In genomic region chr2:1777792-1778191, GRCh38 we compare ENCODE assay signal across 24 cellular contexts. TPM values are rescaled to one million over a fixed set of nuclear protein-coding genes. Genes with fewer than 3 reads are reported as not detected.
"Had no signal": no experiment of that assay in that cellular context is flagged by ENCODE, and none has a peak within 500 bp of the region (broad histone marks: within the 10 kb centered on the region; RNA-seq: fewer than 3 reads in every experiment).

No MANE protein-coding gene starts in this region.

- H3K36me3 ChIP-seq: ascending aorta had no signal

- H3K9me3 ChIP-seq: ascending aorta, body of pancreas had no signal

- H3K27ac ChIP-seq: ascending aorta, body of pancreas, SK-N-MC, VCaP had no signal

- DNase-seq: activated CD4-positive, alpha-beta memory T cell treated with anti-CD3 and anti-CD28 coated beads, Interleukin-2, amount 10 ng/mL, durations not matched to agents 7 days and 5 days; activated CD4-positive, alpha-beta T cell treated with anti-CD3 and anti-CD28 coated beads for 36 hours; activated CD4-positive, alpha-beta T cell treated with anti-CD3 and anti-CD28 coated beads, Interleukin-2, amount 50 U/mL, for 1 hour; activated CD4-positive, CD25-positive, alpha-beta regulatory T cell; activated naive CD4-positive, alpha-beta T cell treated with Interleukin-2 at 50 U/mL for 16 hours; activated naive CD8-positive, alpha-beta T cell treated with anti-CD3 and anti-CD28 coated beads, Interleukin-2, amount 50 U/mL, for 24 hours; activated T-cell treated with anti-CD3 and anti-CD28 coated beads for 4 hours; amniotic stem cell; body of pancreas; Karpas-422; NCI-H1105 treated with DMSO at 0.1 percent for 48 hours; NCI-H1436 treated with DMSO at 0.1 percent for 48 hours; NCI-H187; NCI-H2081; NCI-H524 treated with DMSO at 0.1 percent for 48 hours; NCI-H748 treated with DMSO at 0.1 percent for 48 hours; RPMI8226; T-cell; T-helper 2 cell; T1000 had no signal

- H3K4me3 ChIP-seq: ascending aorta, body of pancreas, SK-N-MC had no signal

- H3K27me3 ChIP-seq: ascending aorta, body of pancreas had no signal

- H3K4me1 ChIP-seq: body of pancreas had no signal

RNA-seq across cellular contexts. Expression of gene PXDN, which starts 33.5 kb away (rescaled TPM):
- total RNA-seq: activated CD4-positive, alpha-beta memory T cell treated with anti-CD3 and anti-CD28 coated beads, Interleukin-2, amount 10 ng/mL, durations not matched to agents 7 days and 5 days; OCI-LY7 had no signal
